8 cellular contexts compared by ENCODE assay signal in genomic region chr1:18109756-18110597, GRCh38. TPM values are rescaled to one million over a fixed set of nuclear protein-coding genes. Genes with fewer than 3 reads are reported as not detected.
DNase-seq lines count a peak whose midpoint lies in the region; ATAC-seq and TF ChIP-seq lines count a peak whose summit lies in the region.
"Had no signal": no experiment of that assay in that cellular context is flagged by ENCODE, and none has a peak within 500 bp of the region (broad histone marks: within the 10 kb centered on the region; RNA-seq: fewer than 3 reads in every experiment).

No MANE protein-coding gene starts in this region.

- TF ChIP-seq CTCF in HEK293 (tag by site-specific recombination; IDR thresholded peaks at IDR 0.05) (peak; percentile 86), left ventricle myocardium inferior (IDR thresholded peaks at IDR 0.05; ENCODE audit: borderline replicate concordance) (peak; percentile 23), gastrocnemius medialis (IDR thresholded peaks at IDR 0.05 in 4 of 5, conservative IDR thresholded peaks at IDR 0.05 in 1 of 5) (no peak)

- in situ Hi-C loops in SK-MEL-5 (cut with HindIII; ENCODE audit: low pct_unique_long_range_greater_than_20kb, low sequenced_read_pairs) (no loop called here), gastrocnemius medialis (cut with MboI; ENCODE audit: low sequenced_read_pairs in 4 of 4) (no loop called here)

- H3K9me3 ChIP-seq in HEK293 (ENCODE audit: control insufficient read depth, insufficient read depth, low read depth, low read length): no peaks in the 10 kb centered on the region
- H3K9me3 ChIP-seq in left ventricle myocardium inferior (replicated peaks): no peaks in the 10 kb centered on the region
- no peaks in the 10 kb centered on the region for H3K9me3 ChIP-seq in gastrocnemius medialis
- H3K9me3 ChIP-seq: uterus had no signal

- intact Hi-C loops in left ventricle myocardium inferior (cut with micrococcal nuclease): no loop called here
- intact Hi-C loops in gastrocnemius medialis (cut with DNase I; ENCODE audit: low total_unique reads): no loop called here

- no peak for ATAC-seq in gastrocnemius medialis

- H3K4me1 ChIP-seq in HEK293 (ENCODE audit: control insufficient read depth, insufficient read depth, low read length) (no peaks in the 10 kb centered on the region; the same call in 1 of the 2 replicates), left ventricle myocardium inferior (peaks cover 29% of the 10 kb centered on the region), gastrocnemius medialis (no peaks in the 10 kb centered on the region)

- DNase-seq in SK-MEL-5 (ENCODE audit: low read depth, low spot score) (peak; percentile 10), left ventricle myocardium inferior (peak; percentile 39), gastrocnemius medialis (peak; percentile 2 to 31), AML-193 (lab: John Stamatoyannopoulos, UW) (no peak), OCI-M2 (lab: John Stamatoyannopoulos, UW; ENCODE audit: unreplicated experiment) (no peak), HPDE6-E6E7 (ENCODE audit: extremely low spot score) (no peak)

- no peak overlapping the region for H3K27ac ChIP-seq in HEK293 (ENCODE audit: extremely low read depth, low read depth, low read length)
- peak overlapping the region; percentile 6 for H3K27ac ChIP-seq in left ventricle myocardium inferior (replicated peaks)
- no peak overlapping the region for H3K27ac ChIP-seq in gastrocnemius medialis
- H3K27ac ChIP-seq: uterus had no signal

- POLR2A ChIA-PET in HEK293 (lab: Yijun Ruan, JAX): no interaction called here

- H3K27me3 ChIP-seq in left ventricle myocardium inferior (ENCODE audit: low read depth) (peaks cover 100% of the 10 kb centered on the region), gastrocnemius medialis (peaks cover 47 to 75% (median 68%) of the 10 kb centered on the region in 3 donors)

- TF ChIP-seq POLR2A in gastrocnemius medialis (IDR thresholded peaks at IDR 0.05): no peak

- H3K36me3 ChIP-seq in HEK293 (ENCODE audit: control insufficient read depth in 2 of 2, insufficient read depth in 1 of 2, low read length in 2 of 2) (no peaks in the 10 kb centered on the region), left ventricle myocardium inferior (no peaks in the 10 kb centered on the region), gastrocnemius medialis (no peaks in the 10 kb centered on the region)
- H3K36me3 ChIP-seq: uterus had no signal

- CTCF ChIA-PET in HEK293 (lab: Yijun Ruan, JAX): interaction anchor here (0.6 to 2.1 kb wide), 14 partner anchors 9 to 316 kb away, joined by 3 to 7 read pairs (median 4); no protein-coding TSS in a partner anchor

- H3K4me3 ChIP-seq in HEK293 (ENCODE audit: low read depth, low read length) (peak overlapping the region; percentile 27), left ventricle myocardium inferior (peak overlapping the region; percentile 50), gastrocnemius medialis (peak overlapping the region in 2 of 4 donors; percentile 15 to 17)
- H3K4me3 ChIP-seq: uterus had no signal

TF ChIP-seq in HEK293, 187 proteins besides CTCF, POLR2A, EP300 and RAD21 (continues in another document):
- TF ChIP-seq PRDM2 (tag by site-specific recombination; IDR thresholded peaks at IDR 0.05; ENCODE audit: borderline replicate concordance): no peak
- TF ChIP-seq ZNF362 (tag by site-specific recombination; IDR thresholded peaks at IDR 0.05): no peak
- 0 out of 2 replicates have a peak, but pooled peaks have one; percentile 25 for TF ChIP-seq ZNF692 (tag by site-specific recombination; IDR thresholded peaks at IDR 0.05)
- TF ChIP-seq PRDM1 (tag by site-specific recombination; IDR thresholded peaks at IDR 0.05): no peak
- TF ChIP-seq ZNF138 (tag by site-specific recombination; IDR thresholded peaks at IDR 0.05; ENCODE audit: borderline replicate concordance): no peak
- no peak for TF ChIP-seq ZNF114 (tag by site-specific recombination; IDR thresholded peaks at IDR 0.05)
- TF ChIP-seq ZNF394 (tag by site-specific recombination; IDR thresholded peaks at IDR 0.05; ENCODE audit: borderline replicate concordance): peak; percentile 22; the same call in 1 of the 2 replicates
- peak; percentile 82 for TF ChIP-seq PATZ1 (tag by site-specific recombination; IDR thresholded peaks at IDR 0.05)

RNA-seq across cellular contexts. Expression of gene IGSF21, which starts 2.4 kb away (rescaled TPM):
- total RNA-seq in SK-MEL-5 (2014; rRNA removed; shearing (Covaris generic)): not detected in 2 replicates
- polyA plus RNA-seq in SK-MEL-5 (2015; cell fraction: cytosol; rRNA removed): not detected in 2 replicates
- polyA plus RNA-seq in SK-MEL-5 (2015; cell fraction: nucleus; rRNA removed): not detected in 2 replicates
- total RNA-seq in left ventricle myocardium inferior: 0.47 TPM
- total RNA-seq in gastrocnemius medialis: under 1 TPM; 0.32 to 0.66 (median 0.53) TPM

Comparison
In these comparisons a context has a peak if more than half of its experiments do, and no peak if none do; other contexts are left out.
1. CTCF ChIP-seq: peak in HEK293 (single experiment) and left ventricle myocardium inferior (single experiment); none in gastrocnemius medialis (0 of 5).
2. DNase-seq: peak in SK-MEL-5 (single experiment), left ventricle myocardium inferior (single experiment) and gastrocnemius medialis (2 of 2); none in AML-193 (0 of 2), OCI-M2 (single experiment) and HPDE6-E6E7 (single experiment).